ENCODE assay signal across 33 cellular contexts in the genomic region with DNA sequence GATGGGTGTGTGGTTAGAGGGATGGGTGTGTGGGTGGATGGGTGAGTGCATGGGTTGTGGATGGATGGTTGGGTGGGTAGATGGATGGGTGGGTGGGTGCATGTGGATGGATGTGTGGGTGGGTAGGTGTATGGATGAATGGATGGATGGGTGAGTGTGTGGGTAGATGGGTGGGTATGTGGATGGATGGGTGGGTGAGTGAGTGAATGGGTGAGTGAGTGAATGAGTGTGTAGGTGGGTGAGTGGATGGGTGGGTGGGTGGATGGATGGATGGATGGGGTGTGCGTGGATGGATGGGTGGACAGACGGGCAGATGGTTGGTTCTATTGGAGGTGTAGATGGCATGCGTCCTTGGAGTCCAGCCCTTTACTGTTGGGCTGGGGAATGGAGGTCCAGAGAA. TPM values are rescaled to one million over a fixed set of nuclear protein-coding genes. Genes with fewer than 3 reads are reported as not detected.
"Had no signal": no experiment of that assay in that cellular context is flagged by ENCODE, and none has a peak within 500 bp of the region (broad histone marks: within the 10 kb centered on the region; RNA-seq: fewer than 3 reads in every experiment).

No MANE protein-coding gene starts in this region.

- H3K27ac ChIP-seq: adrenal gland, body of pancreas, esophagus muscularis mucosa, gastroesophageal sphincter, heart right ventricle, WERI-Rb-1 had no signal

- H3K36me3 Mint-ChIP-seq: activated CD4-positive, alpha-beta memory T cell treated with anti-CD3 and anti-CD28 coated beads for 36 hours; activated CD8-positive, alpha-beta memory T cell treated with anti-CD3 and anti-CD28 coated beads, Interleukin-2, amount 10 ng/mL, durations not matched to agents 7 days and 5 days; activated naive CD4-positive, alpha-beta T cell treated with anti-CD3 and anti-CD28 coated beads, Interleukin-2, amount 50 U/mL, for 24 hours; activated naive CD8-positive, alpha-beta T cell treated with anti-CD3 and anti-CD28 coated beads for 36 hours had no signal

- DNase-seq: activated B cell treated with CpG ODN at 0.5 μM for 24 hours; activated CD4-positive, alpha-beta memory T cell treated with anti-CD3 and anti-CD28 coated beads for 36 hours; activated CD4-positive, alpha-beta T cell treated with anti-CD3 and anti-CD28 coated beads for 48 hours; activated CD8-positive, alpha-beta memory T cell treated with anti-CD3 and anti-CD28 coated beads, Interleukin-2, amount 10 ng/mL, durations not matched to agents 7 days and 5 days; activated CD8-positive, alpha-beta memory T cell treated with anti-CD3 and anti-CD28 coated beads, Interleukin-2, amount 50 U/mL, for 4 hours; activated CD8-positive, alpha-beta T cell treated with anti-CD3 and anti-CD28 coated beads, Interleukin-2, amount 10 ng/mL, durations not matched to agents 7 days and 5 days; activated effector memory CD4-positive, alpha-beta T cell treated with anti-CD3 and anti-CD28 coated beads, Interleukin-2, amount 50 U/mL, for 16 hours; activated naive CD4-positive, alpha-beta T cell treated with anti-CD3 and anti-CD28 coated beads for 36 hours; activated naive CD8-positive, alpha-beta T cell treated with anti-CD3 and anti-CD28 coated beads for 36 hours; activated naive CD8-positive, alpha-beta T cell treated with anti-CD3 and anti-CD28 coated beads, Interleukin-2, amount 50 U/mL, for 24 hours; activated T-cell treated with anti-CD3 and anti-CD28 coated beads, Interleukin-2, amount 50 U/mL, for 1 hour; activated T-cell treated with anti-CD3 and anti-CD28 coated beads, Interleukin-2, amount 50 U/mL, for 48 hours; adrenal gland; amygdala; aorta; body of pancreas; cortex of kidney; dermis blood vessel endothelial cell; effector CD4-positive, alpha-beta T cell; effector memory CD8-positive, alpha-beta T cell; erythroblast; foreskin melanocyte; heart right ventricle; T-helper 17 cell; T1000; WERI-Rb-1 had no signal

- H3K9me3 Mint-ChIP-seq: activated B cell treated with CpG ODN at 0.5 μM for 24 hours; activated CD4-positive, alpha-beta memory T cell treated with anti-CD3 and anti-CD28 coated beads for 36 hours; activated naive CD4-positive, alpha-beta T cell treated with anti-CD3 and anti-CD28 coated beads for 36 hours; activated naive CD4-positive, alpha-beta T cell treated with anti-CD3 and anti-CD28 coated beads, Interleukin-2, amount 50 U/mL, for 24 hours; activated naive CD8-positive, alpha-beta T cell treated with anti-CD3 and anti-CD28 coated beads for 36 hours; activated naive CD8-positive, alpha-beta T cell treated with anti-CD3 and anti-CD28 coated beads, Interleukin-2, amount 50 U/mL, for 24 hours; activated T-helper 1 cell treated with anti-CD3 and anti-CD28 coated beads, Interleukin-12 subunit alpha, Interleukin-12 subunit beta, Interleukin-2, Interleukin-4 antibody, amounts not matched to agents 30 ng/mL and 10 ng/mL and 1 ng/mL, durations not matched to agents 14 hours and 24 hours and 36 hours; activated T-helper 2 cell treated with anti-CD3 and anti-CD28 coated beads, Interferon-gamma antibody, Interleukin-2, Interleukin-4, amounts not matched to agents 10 μg/mL and 5 μg/mL and 100 μg/mL, durations not matched to agents 14 hours and 24 hours and 36 hours; effector memory CD8-positive, alpha-beta T cell; T-helper 2 cell treated with Interferon-gamma antibody and Interleukin-4, amounts not matched to agents 5 μg/mL and 100 μg/mL, for 36 hours had no signal

- FAIRE-seq: colon had no signal

- H3K36me3 ChIP-seq: adrenal gland, esophagus muscularis mucosa, gastroesophageal sphincter, heart right ventricle, WERI-Rb-1 had no signal

- H3K4me3 ChIP-seq: adrenal gland, body of pancreas, esophagus muscularis mucosa, gastroesophageal sphincter, heart right ventricle had no signal

- H3K4me3 Mint-ChIP-seq: activated B cell treated with CpG ODN at 0.5 μM for 24 hours; activated CD4-positive, alpha-beta memory T cell treated with anti-CD3 and anti-CD28 coated beads for 36 hours; activated CD8-positive, alpha-beta memory T cell treated with anti-CD3 and anti-CD28 coated beads, Interleukin-2, amount 10 ng/mL, durations not matched to agents 7 days and 5 days; activated CD8-positive, alpha-beta T cell treated with anti-CD3 and anti-CD28 coated beads, Interleukin-2, amount 10 ng/mL, durations not matched to agents 7 days and 5 days; activated naive CD4-positive, alpha-beta T cell treated with anti-CD3 and anti-CD28 coated beads for 36 hours; activated naive CD4-positive, alpha-beta T cell treated with anti-CD3 and anti-CD28 coated beads, Interleukin-2, amount 50 U/mL, for 24 hours; activated naive CD8-positive, alpha-beta T cell treated with anti-CD3 and anti-CD28 coated beads for 36 hours; activated naive CD8-positive, alpha-beta T cell treated with anti-CD3 and anti-CD28 coated beads, Interleukin-2, amount 50 U/mL, for 24 hours; activated T-helper 1 cell treated with anti-CD3 and anti-CD28 coated beads, Interleukin-12 subunit alpha, Interleukin-12 subunit beta, Interleukin-2, Interleukin-4 antibody, amounts not matched to agents 30 ng/mL and 10 ng/mL and 1 ng/mL, durations not matched to agents 14 hours and 24 hours and 36 hours; effector memory CD8-positive, alpha-beta T cell; T-helper 17 cell; T-helper 2 cell treated with Interferon-gamma antibody and Interleukin-4, amounts not matched to agents 5 μg/mL and 100 μg/mL, for 36 hours had no signal

- H3K9me3 ChIP-seq: adrenal gland, body of pancreas, esophagus muscularis mucosa, gastroesophageal sphincter, heart right ventricle had no signal

- H3K4me1 Mint-ChIP-seq: activated B cell treated with CpG ODN at 0.5 μM for 24 hours; activated naive CD4-positive, alpha-beta T cell treated with anti-CD3 and anti-CD28 coated beads, Interleukin-2, amount 50 U/mL, for 24 hours; activated naive CD8-positive, alpha-beta T cell treated with anti-CD3 and anti-CD28 coated beads for 36 hours; activated naive CD8-positive, alpha-beta T cell treated with anti-CD3 and anti-CD28 coated beads, Interleukin-2, amount 50 U/mL, for 24 hours had no signal

- H3K27ac Mint-ChIP-seq: activated B cell treated with CpG ODN at 0.5 μM for 24 hours; activated CD4-positive, alpha-beta memory T cell treated with anti-CD3 and anti-CD28 coated beads for 36 hours; activated CD8-positive, alpha-beta memory T cell treated with anti-CD3 and anti-CD28 coated beads, Interleukin-2, amount 10 ng/mL, durations not matched to agents 7 days and 5 days; activated CD8-positive, alpha-beta T cell treated with anti-CD3 and anti-CD28 coated beads, Interleukin-2, amount 10 ng/mL, durations not matched to agents 7 days and 5 days; activated naive CD4-positive, alpha-beta T cell treated with anti-CD3 and anti-CD28 coated beads for 36 hours; activated naive CD4-positive, alpha-beta T cell treated with anti-CD3 and anti-CD28 coated beads, Interleukin-2, amount 50 U/mL, for 24 hours; activated naive CD8-positive, alpha-beta T cell treated with anti-CD3 and anti-CD28 coated beads for 36 hours; activated naive CD8-positive, alpha-beta T cell treated with anti-CD3 and anti-CD28 coated beads, Interleukin-2, amount 50 U/mL, for 24 hours; activated T-helper 1 cell treated with anti-CD3 and anti-CD28 coated beads, Interleukin-12 subunit alpha, Interleukin-12 subunit beta, Interleukin-2, Interleukin-4 antibody, amounts not matched to agents 30 ng/mL and 10 ng/mL and 1 ng/mL, durations not matched to agents 14 hours and 24 hours and 36 hours; activated T-helper 2 cell treated with anti-CD3 and anti-CD28 coated beads, Interferon-gamma antibody, Interleukin-2, Interleukin-4, amounts not matched to agents 10 μg/mL and 5 μg/mL and 100 μg/mL, durations not matched to agents 14 hours and 24 hours and 36 hours; effector memory CD8-positive, alpha-beta T cell; T-helper 17 cell; T-helper 2 cell treated with Interferon-gamma antibody and Interleukin-4, amounts not matched to agents 5 μg/mL and 100 μg/mL, for 36 hours had no signal

- H3K4me1 ChIP-seq: adrenal gland, body of pancreas, esophagus muscularis mucosa, gastroesophageal sphincter, heart right ventricle had no signal

- H3K27me3 Mint-ChIP-seq: activated naive CD8-positive, alpha-beta T cell treated with anti-CD3 and anti-CD28 coated beads for 36 hours had no signal

RNA-seq across cellular contexts. Expression of a gene that starts 17.2 kb away (rescaled TPM):
- total RNA-seq: body of pancreas had no signal
